ENCODE assay signal across 31 cellular contexts in the genomic region with DNA sequence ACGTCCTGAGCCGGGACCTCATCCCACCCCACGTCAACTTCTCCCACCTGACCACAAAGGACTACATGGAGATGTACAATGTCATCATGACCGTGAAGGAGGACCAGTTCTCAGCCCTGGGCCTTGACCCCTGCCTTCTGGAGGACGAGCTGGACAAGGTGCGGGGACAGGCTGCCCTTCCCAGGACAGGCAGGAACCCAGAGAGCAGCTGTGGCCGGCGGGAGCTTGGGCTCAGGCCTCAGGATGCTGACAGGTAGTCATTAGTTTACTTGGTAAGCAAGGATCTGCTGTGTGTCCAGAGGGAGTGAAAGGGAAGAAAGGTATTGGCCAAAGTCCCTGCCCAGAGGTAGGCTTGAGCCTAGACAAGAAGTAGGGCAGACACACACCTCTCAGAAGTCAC. TPM values are rescaled to one million over a fixed set of nuclear protein-coding genes. Genes with fewer than 3 reads are reported as not detected.
"Had no signal": no experiment of that assay in that cellular context is flagged by ENCODE, and none has a peak within 500 bp of the region (broad histone marks: within the 10 kb centered on the region; RNA-seq: fewer than 3 reads in every experiment).

No MANE protein-coding gene starts in this region.

- H3K27ac ChIP-seq: adrenal gland, ascending aorta, body of pancreas, brain microvascular endothelial cell, breast epithelium, cardiac muscle cell had no signal

- H3K27me3 ChIP-seq: adrenal gland, ascending aorta, body of pancreas, brain microvascular endothelial cell, breast epithelium had no signal

- H3K4me3 ChIP-seq: adrenal gland, ascending aorta, body of pancreas, breast epithelium, cardiac muscle cell had no signal

- H3K36me3 ChIP-seq: adrenal gland, ascending aorta, brain microvascular endothelial cell, breast epithelium, cardiac muscle cell had no signal

- H3K9me3 ChIP-seq: adrenal gland, ascending aorta, body of pancreas, breast epithelium had no signal

- H3K4me1 ChIP-seq: breast epithelium had no signal

- DNase-seq: activated effector memory CD4-positive, alpha-beta T cell treated with anti-CD3 and anti-CD28 coated beads, Interleukin-2, amount 50 U/mL, for 16 hours; activated effector memory CD4-positive, alpha-beta T cell treated with Interleukin-2 at 50 U/mL for 16 hours; activated gamma-delta T cell; activated gamma-delta T cell treated with Interleukin-2 at 50 U/mL for 16 hours; activated naive CD4-positive, alpha-beta T cell; activated naive CD4-positive, alpha-beta T cell treated with anti-CD3 and anti-CD28 coated beads for 36 hours; activated naive CD4-positive, alpha-beta T cell treated with anti-CD3 and anti-CD28 coated beads, Interleukin-2, amount 10 ng/mL, durations not matched to agents 7 days and 5 days; activated naive CD4-positive, alpha-beta T cell treated with anti-CD3 and anti-CD28 coated beads, Interleukin-2, amount 50 U/mL, for 16 hours; activated naive CD4-positive, alpha-beta T cell treated with Interleukin-2 at 50 U/mL for 16 hours; activated naive CD8-positive, alpha-beta T cell treated with anti-CD3 and anti-CD28 coated beads for 36 hours; activated naive CD8-positive, alpha-beta T cell treated with anti-CD3 and anti-CD28 coated beads, Interleukin-2, amount 10 ng/mL, durations not matched to agents 7 days and 5 days; activated naive CD8-positive, alpha-beta T cell treated with anti-CD3 and anti-CD28 coated beads, Interleukin-2, amount 50 U/mL, for 24 hours; activated T-cell treated with anti-CD3 and anti-CD28 coated beads for 4 hours; activated T-cell treated with anti-CD3 and anti-CD28 coated beads, Interleukin-2, amount 50 U/mL, for 1 hour; activated T-cell treated with anti-CD3 and anti-CD28 coated beads, Interleukin-2, amount 50 U/mL, for 24 hours; activated T-cell treated with anti-CD3 and anti-CD28 coated beads, Interleukin-2, amount 50 U/mL, for 4 hours; activated T-cell treated with anti-CD3 and anti-CD28 coated beads, Interleukin-2, amount 50 U/mL, for 48 hours; activated T-cell treated with anti-CD3 and anti-CD28 coated beads, Interleukin-2, amount 50 U/mL, for 72 hours; adrenal gland; amniotic stem cell; amygdala; anterior cingulate cortex; body of pancreas; brain microvascular endothelial cell; caudate nucleus; central memory CD4-positive, alpha-beta T cell; cerebellar nuclear complex had no signal

RNA-seq across cellular contexts. Expression of a gene that starts 42.2 kb away (rescaled TPM):
- total RNA-seq: activated naive CD8-positive, alpha-beta T cell treated with anti-CD3 and anti-CD28 coated beads, Interleukin-2, amount 10 ng/mL, durations not matched to agents 7 days and 5 days; activated T-helper 17 cell treated with anti-CD3 and anti-CD28 coated beads, Interleukin-2, amount 50 U/mL, for 72 hours had no signal
- polyA plus RNA-seq: cardiac muscle cell had no signal
